ENCODE assay signal across 9 cellular contexts in the genomic region with DNA sequence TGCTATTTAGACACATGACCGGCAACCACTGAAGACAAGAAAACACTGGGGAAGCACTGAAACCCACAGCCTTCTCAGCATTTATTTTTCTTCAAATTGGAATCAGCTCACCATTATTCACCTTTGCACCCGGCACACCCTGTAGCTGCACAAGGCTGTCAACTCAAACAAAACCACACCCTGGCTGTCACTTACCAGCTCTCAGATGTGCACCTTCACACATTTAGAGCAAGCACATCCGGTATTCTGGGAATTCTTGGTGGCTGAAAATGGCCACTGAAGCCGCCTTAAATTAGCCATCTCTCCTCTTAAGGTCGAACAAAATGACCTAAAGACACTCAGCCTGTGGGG. TPM values are rescaled to one million over a fixed set of nuclear protein-coding genes. Genes with fewer than 3 reads are reported as not detected.
DNase-seq lines count a peak whose midpoint lies in the region; ATAC-seq and TF ChIP-seq lines count a peak whose summit lies in the region.
"Had no signal": no experiment of that assay in that cellular context is flagged by ENCODE, and none has a peak within 500 bp of the region (broad histone marks: within the 10 kb centered on the region; RNA-seq: fewer than 3 reads in every experiment).

No MANE protein-coding gene starts in this region.

- DNase-seq in heart left ventricle (peak in 1 of 5 donors; percentile 17), Right ventricle myocardium inferior (ENCODE audit: missing footprints) (no peak), foreskin fibroblast (no peak), DMS79 (lab: John Stamatoyannopoulos, UW) (no peak), NCI-H526 (lab: John Stamatoyannopoulos, UW) (no peak)
- peak; percentile 51 for DNase-seq in activated CD8-positive, alpha-beta memory T cell treated with anti-CD3 and anti-CD28 coated beads, Interleukin-2, amount 50 U/mL, for 1 hour (ENCODE audit: extremely low read depth)
- DNase-seq in stimulated activated CD4-positive, alpha-beta T cell treated with anti-CD3 and anti-CD28 coated beads, Interleukin-4, amount 100 ng/mL, for 24 hours, result peak; percentile 71

- TF ChIP-seq POLR2A in heart left ventricle (IDR thresholded peaks at IDR 0.05), result no peak

- peaks cover 0 to 16% (median 0%) of the 10 kb centered on the region in 9 donors for H3K27me3 ChIP-seq in heart left ventricle

- H3K4me1 ChIP-seq in heart left ventricle, result peaks cover 0 to 56% (median 29%) of the 10 kb centered on the region in 12 donors

- peak overlapping the region in 11 of 12 donors; percentile 30 to 92 (median 59) for H3K27ac ChIP-seq in heart left ventricle

- ATAC-seq in heart left ventricle (peak in 1 of 4 donors; percentile 1), Right ventricle myocardium inferior (no peak), HG03342 (IDR thresholded peaks at IDR 0.05; ENCODE audit: unreplicated experiment) (peak; percentile 31)

- no peaks in the 10 kb centered on the region for H3K36me3 ChIP-seq in heart left ventricle

- intact Hi-C loops in heart left ventricle (cut with DNase I) (loop anchor here in 7 of 10 donors (2.0 to 10.0 kb wide), 6 partner anchors 148 to 552 kb away; a partner anchor contains a TSS), Right ventricle myocardium inferior (cut with DNase I) (loop anchor here (2.0 kb wide), 1 partner anchor 50 kb away; no protein-coding TSS in a partner anchor)

- no peaks in the 10 kb centered on the region for H3K9me3 ChIP-seq in heart left ventricle

- TF ChIP-seq CTCF in heart left ventricle (IDR thresholded peaks at IDR 0.05), result no peak
- no peak for TF ChIP-seq CTCF in foreskin fibroblast (IDR thresholded peaks at IDR 0.05; ENCODE audit: low read depth, low read length)

- 48 to 58% (median 54%) methylated on average over 5 of the region's 5 CpGs for WGBS in heart left ventricle, 4 donors

- H3K4me3 ChIP-seq in heart left ventricle, result peak overlapping the region in 9 of 12 donors; percentile 18 to 45 (median 27)
- H3K4me3 ChIP-seq in foreskin fibroblast (ENCODE audit: low read depth in 1 of 2, low read length in 2 of 2), result peak overlapping the region; percentile 31 to 49

RNA-seq across cellular contexts. Expression of a gene that starts 5.9 kb away (rescaled TPM):
- 10 to 100 TPM in 2 of 9 donors, 1 to 10 TPM in 7; 2.6 to 11.9 (median 5.6) TPM for total RNA-seq in heart left ventricle
- polyA plus RNA-seq in heart left ventricle, result 1 to 10 TPM; 4.3 to 5.0 TPM
- total RNA-seq in Right ventricle myocardium inferior, result 6.5 TPM

RNA-seq across cellular contexts. Expression of a gene that starts 6.2 kb away (rescaled TPM):
- total RNA-seq in heart left ventricle (not detected), Right ventricle myocardium inferior (not detected)
- polyA plus RNA-seq in heart left ventricle, result not detected
- total RNA-seq: left cardiac atrium had no signal

RNA-seq across cellular contexts. Expression of a gene that starts 56.4 kb away (rescaled TPM):
- 10 to 100 TPM; 24.3 to 45.7 (median 30.8) TPM for total RNA-seq in heart left ventricle
- 10 to 100 TPM; 10.6 to 36.3 TPM for polyA plus RNA-seq in heart left ventricle
- 27.2 TPM for total RNA-seq in Right ventricle myocardium inferior

Comparison
In these comparisons a context has a peak if more than half of its experiments do, and no peak if none do; other contexts are left out.
1. DNase-seq: peak in activated CD8-positive, alpha-beta memory T cell treated with anti-CD3 and anti-CD28 coated beads, Interleukin-2, amount 50 U/mL, for 1 hour (single experiment) and stimulated activated CD4-positive, alpha-beta T cell treated with anti-CD3 and anti-CD28 coated beads, Interleukin-4, amount 100 ng/mL, for 24 hours (single experiment); none in Right ventricle myocardium inferior (single experiment), foreskin fibroblast (0 of 2), DMS79 (single experiment) and NCI-H526 (0 of 2).